Comparison of ENCODE assay signal across 28 cellular contexts in the genomic region with DNA sequence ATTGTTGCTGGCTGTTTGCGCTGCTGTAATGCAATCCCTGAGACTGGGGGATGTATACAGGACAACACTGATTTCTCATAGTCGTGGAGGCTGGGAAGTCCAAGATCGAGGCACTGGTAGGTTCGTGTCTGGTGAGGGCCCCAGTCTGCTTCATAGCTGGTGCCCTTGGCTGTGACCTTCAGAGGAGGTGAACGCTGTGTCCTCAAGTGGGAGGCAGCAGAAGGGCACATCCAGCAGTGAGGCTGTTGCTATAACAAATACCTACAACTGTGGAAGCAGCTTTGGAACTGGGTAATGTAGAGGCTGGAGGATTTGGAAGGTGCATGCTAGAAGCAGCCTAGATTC. TPM values are rescaled to one million over a fixed set of nuclear protein-coding genes. Genes with fewer than 3 reads are reported as not detected.
"Had no signal": no experiment of that assay in that cellular context is flagged by ENCODE, and none has a peak within 500 bp of the region (broad histone marks: within the 10 kb centered on the region; RNA-seq: fewer than 3 reads in every experiment).

No MANE protein-coding gene starts in this region.

- H3K27ac ChIP-seq: adrenal gland, KMS-11 had no signal

- H3K4me2 ChIP-seq: KMS-11 had no signal

- DNase-seq: activated CD4-positive, alpha-beta T cell treated with anti-CD3 and anti-CD28 coated beads, Interleukin-2, amount 10 ng/mL, durations not matched to agents 24 days and 14 days; activated CD4-positive, alpha-beta T cell treated with anti-CD3 and anti-CD28 coated beads, Interleukin-2, amount 50 U/mL, for 48 hours; activated CD8-positive, alpha-beta memory T cell treated with anti-CD3 and anti-CD28 coated beads, Interleukin-2, amount 10 ng/mL, durations not matched to agents 7 days and 5 days; activated gamma-delta T cell; activated naive CD4-positive, alpha-beta T cell treated with anti-CD3 and anti-CD28 coated beads, Interleukin-2, amount 50 U/mL, for 16 hours; activated naive CD8-positive, alpha-beta T cell treated with anti-CD3 and anti-CD28 coated beads, Interleukin-2, amount 10 ng/mL, durations not matched to agents 7 days and 5 days; activated T-cell treated with anti-CD3 and anti-CD28 coated beads, Interleukin-2, amount 50 U/mL, for 24 hours; adrenal gland; anterior cingulate cortex; MM.1S; NCI-H1105; NCI-H1436; NCI-H1694 treated with DMSO at 0.1 percent for 48 hours; NCI-H2081 treated with DMSO at 0.1 percent for 48 hours; NCI-H226; NCI-H510A treated with DMSO at 0.1 percent for 48 hours; NCI-H69; NK-92 treated with Interleukin-12 subunit alpha and Interleukin-12 subunit beta, amount 100 ng/mL, for 24 hours; OCI-M1; RPMI8226; SHP77; T-helper 9 cell had no signal

- H3K4me3 ChIP-seq: adrenal gland had no signal

- H3K9me3 ChIP-seq: adrenal gland had no signal

- H3K36me3 ChIP-seq: adrenal gland had no signal

RNA-seq across cellular contexts. Expression of a gene that starts 21.3 kb away (rescaled TPM):
- total RNA-seq: activated CD4-positive, alpha-beta T cell treated with anti-CD3 and anti-CD28 coated beads, Interleukin-2, amount 10 ng/mL, durations not matched to agents 24 days and 14 days; activated CD8-positive, alpha-beta memory T cell treated with anti-CD3 and anti-CD28 coated beads, Interleukin-2, amount 10 ng/mL, durations not matched to agents 7 days and 5 days; activated naive CD8-positive, alpha-beta T cell treated with anti-CD3 and anti-CD28 coated beads, Interleukin-2, amount 10 ng/mL, durations not matched to agents 7 days and 5 days; activated T-helper 1 cell treated with anti-CD3 and anti-CD28 coated beads, Interleukin-12 subunit alpha, Interleukin-12 subunit beta, Interleukin-2, Interleukin-4 antibody, amounts not matched to agents 30 ng/mL and 10 ng/mL and 1 ng/mL, durations not matched to agents 14 hours and 24 hours and 36 hours; adrenal gland; cardiac septum; cerebellum; SK-MEL-5; WTC11 had no signal

RNA-seq across cellular contexts. Expression of a gene that starts 29.0 kb away (rescaled TPM):
- total RNA-seq: activated CD4-positive, alpha-beta T cell treated with anti-CD3 and anti-CD28 coated beads, Interleukin-2, amount 10 ng/mL, durations not matched to agents 24 days and 14 days; activated CD8-positive, alpha-beta memory T cell treated with anti-CD3 and anti-CD28 coated beads, Interleukin-2, amount 10 ng/mL, durations not matched to agents 7 days and 5 days; activated naive CD8-positive, alpha-beta T cell treated with anti-CD3 and anti-CD28 coated beads, Interleukin-2, amount 10 ng/mL, durations not matched to agents 7 days and 5 days; activated T-helper 1 cell treated with anti-CD3 and anti-CD28 coated beads, Interleukin-12 subunit alpha, Interleukin-12 subunit beta, Interleukin-2, Interleukin-4 antibody, amounts not matched to agents 30 ng/mL and 10 ng/mL and 1 ng/mL, durations not matched to agents 14 hours and 24 hours and 36 hours; adrenal gland; cardiac septum; cerebellum; SK-MEL-5; WTC11 had no signal

RNA-seq across cellular contexts. Expression of a gene that starts 42.6 kb away (rescaled TPM):
- total RNA-seq: activated CD4-positive, alpha-beta T cell treated with anti-CD3 and anti-CD28 coated beads, Interleukin-2, amount 10 ng/mL, durations not matched to agents 24 days and 14 days; activated CD8-positive, alpha-beta memory T cell treated with anti-CD3 and anti-CD28 coated beads, Interleukin-2, amount 10 ng/mL, durations not matched to agents 7 days and 5 days; activated naive CD8-positive, alpha-beta T cell treated with anti-CD3 and anti-CD28 coated beads, Interleukin-2, amount 10 ng/mL, durations not matched to agents 7 days and 5 days; activated T-helper 1 cell treated with anti-CD3 and anti-CD28 coated beads, Interleukin-12 subunit alpha, Interleukin-12 subunit beta, Interleukin-2, Interleukin-4 antibody, amounts not matched to agents 30 ng/mL and 10 ng/mL and 1 ng/mL, durations not matched to agents 14 hours and 24 hours and 36 hours; adrenal gland; cardiac septum; cerebellum; SK-MEL-5; WTC11 had no signal

RNA-seq across cellular contexts. Expression of a gene that starts 46.1 kb away (rescaled TPM):
- total RNA-seq: activated CD4-positive, alpha-beta T cell treated with anti-CD3 and anti-CD28 coated beads, Interleukin-2, amount 10 ng/mL, durations not matched to agents 24 days and 14 days; activated CD8-positive, alpha-beta memory T cell treated with anti-CD3 and anti-CD28 coated beads, Interleukin-2, amount 10 ng/mL, durations not matched to agents 7 days and 5 days; activated naive CD8-positive, alpha-beta T cell treated with anti-CD3 and anti-CD28 coated beads, Interleukin-2, amount 10 ng/mL, durations not matched to agents 7 days and 5 days; activated T-helper 1 cell treated with anti-CD3 and anti-CD28 coated beads, Interleukin-12 subunit alpha, Interleukin-12 subunit beta, Interleukin-2, Interleukin-4 antibody, amounts not matched to agents 30 ng/mL and 10 ng/mL and 1 ng/mL, durations not matched to agents 14 hours and 24 hours and 36 hours; cardiac septum; cerebellum; SK-MEL-5 had no signal

RNA-seq across cellular contexts. Expression of a gene that starts 52.8 kb away (rescaled TPM):
- total RNA-seq: activated CD4-positive, alpha-beta T cell treated with anti-CD3 and anti-CD28 coated beads, Interleukin-2, amount 10 ng/mL, durations not matched to agents 24 days and 14 days; activated CD8-positive, alpha-beta memory T cell treated with anti-CD3 and anti-CD28 coated beads, Interleukin-2, amount 10 ng/mL, durations not matched to agents 7 days and 5 days; activated naive CD8-positive, alpha-beta T cell treated with anti-CD3 and anti-CD28 coated beads, Interleukin-2, amount 10 ng/mL, durations not matched to agents 7 days and 5 days; activated T-helper 1 cell treated with anti-CD3 and anti-CD28 coated beads, Interleukin-12 subunit alpha, Interleukin-12 subunit beta, Interleukin-2, Interleukin-4 antibody, amounts not matched to agents 30 ng/mL and 10 ng/mL and 1 ng/mL, durations not matched to agents 14 hours and 24 hours and 36 hours; adrenal gland; cardiac septum; cerebellum; WTC11 had no signal
